In genomic region chr5:146662229-146662628, GRCh38 we compare ENCODE assay signal across 10 cellular contexts.
A peak's percentile ranks its signal among the peaks of the same experiment; 100 is the strongest.
DNase-seq lines count a peak whose midpoint lies in the region; ATAC-seq and TF ChIP-seq lines count a peak whose summit lies in the region.
"Had no signal": no experiment of that assay in that cellular context is flagged by ENCODE, and none has a peak within 500 bp of the region (broad histone marks: within the 10 kb centered on the region; RNA-seq: fewer than 3 reads in every experiment).

No MANE protein-coding gene starts in this region.

- H3K36me3 ChIP-seq in osteoblast (ENCODE audit: insufficient read depth, low read length), result no peaks in the 10 kb centered on the region

- H3K27me3 ChIP-seq in osteoblast (ENCODE audit: insufficient read depth, low read length), result no peaks in the 10 kb centered on the region

- H3K4me3 ChIP-seq in osteoblast (ENCODE audit: insufficient read depth, low read length), result no peak overlapping the region

- H2AFZ ChIP-seq in osteoblast (ENCODE audit: low read length), result no peak overlapping the region

- no peaks in the 10 kb centered on the region for H3K79me2 ChIP-seq in osteoblast (ENCODE audit: insufficient read depth, low read length)

- no peak overlapping the region for H3K4me2 ChIP-seq in osteoblast (ENCODE audit: insufficient read depth, low read length)

- ATAC-seq in GM19324 (IDR thresholded peaks at IDR 0.05; ENCODE audit: low FRiP score, unreplicated experiment), result no peak

- no peaks in the 10 kb centered on the region for H4K20me1 ChIP-seq in osteoblast (ENCODE audit: insufficient read depth, low read length)

- no peaks in the 10 kb centered on the region for H3K9me3 ChIP-seq in osteoblast (ENCODE audit: low read depth, low read length)

- no peak overlapping the region for H3K27ac ChIP-seq in osteoblast (ENCODE audit: low read depth, low read length)
- H3K27ac ChIP-seq: epithelial cell of prostate had no signal

- H3K4me1 ChIP-seq in osteoblast (ENCODE audit: insufficient read depth, low read length), result no peaks in the 10 kb centered on the region

- peak; percentile 40; the same call in 1 of the 2 replicates for TF ChIP-seq CTCF in GM12874 (IDR thresholded peaks at IDR 0.05; ENCODE audit: insufficient read depth, low read depth, low read length)
- peak; percentile 43 for TF ChIP-seq CTCF in osteoblast (IDR thresholded peaks at IDR 0.05; ENCODE audit: extremely low read depth, low read depth, low read length)

- DNase-seq in LoVo (ENCODE audit: low spot score) (peak; percentile 30), osteoblast (ENCODE audit: insufficient read length, low spot score, missing footprints) (no peak), globus pallidus (ENCODE audit: low spot score) (no peak), NCI-H1930 (lab: John Stamatoyannopoulos, UW) (no peak), hypothalamus (lab: John Stamatoyannopoulos, UW) (no peak)
- DNase-seq in central memory CD4-positive, alpha-beta T cell, result peak; percentile 24
- DNase-seq: NCI-H510A treated with DMSO at 0.1 percent for 48 hours had no signal

Comparison
In these comparisons a context has a peak if more than half of its experiments do, and no peak if none do; other contexts are left out.
1. DNase-seq: peak in LoVo (single experiment) and central memory CD4-positive, alpha-beta T cell (single experiment); none in osteoblast (single experiment), globus pallidus (single experiment), NCI-H1930 (0 of 2) and hypothalamus (0 of 51).